ENCODE assay signal across 1 cellular context in genomic region chr9:129080608-129081387, GRCh38.
A peak's percentile ranks its signal among the peaks of the same experiment; 100 is the strongest.
TF ChIP-seq lines count a peak whose summit lies in the region.

A gene with protein sequence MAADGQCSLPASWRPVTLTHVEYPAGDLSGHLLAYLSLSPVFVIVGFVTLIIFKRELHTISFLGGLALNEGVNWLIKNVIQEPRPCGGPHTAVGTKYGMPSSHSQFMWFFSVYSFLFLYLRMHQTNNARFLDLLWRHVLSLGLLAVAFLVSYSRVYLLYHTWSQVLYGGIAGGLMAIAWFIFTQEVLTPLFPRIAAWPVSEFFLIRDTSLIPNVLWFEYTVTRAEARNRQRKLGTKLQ (plus strand): TSS chr9:129081111. CDS start chr9:129081132, 21 bp downstream.

TF ChIP-seq in GM12878, 131 proteins besides CTCF, POLR2A, EP300 and RAD21 (continued from another document and continues in another):
- TF ChIP-seq, protein P1, sequence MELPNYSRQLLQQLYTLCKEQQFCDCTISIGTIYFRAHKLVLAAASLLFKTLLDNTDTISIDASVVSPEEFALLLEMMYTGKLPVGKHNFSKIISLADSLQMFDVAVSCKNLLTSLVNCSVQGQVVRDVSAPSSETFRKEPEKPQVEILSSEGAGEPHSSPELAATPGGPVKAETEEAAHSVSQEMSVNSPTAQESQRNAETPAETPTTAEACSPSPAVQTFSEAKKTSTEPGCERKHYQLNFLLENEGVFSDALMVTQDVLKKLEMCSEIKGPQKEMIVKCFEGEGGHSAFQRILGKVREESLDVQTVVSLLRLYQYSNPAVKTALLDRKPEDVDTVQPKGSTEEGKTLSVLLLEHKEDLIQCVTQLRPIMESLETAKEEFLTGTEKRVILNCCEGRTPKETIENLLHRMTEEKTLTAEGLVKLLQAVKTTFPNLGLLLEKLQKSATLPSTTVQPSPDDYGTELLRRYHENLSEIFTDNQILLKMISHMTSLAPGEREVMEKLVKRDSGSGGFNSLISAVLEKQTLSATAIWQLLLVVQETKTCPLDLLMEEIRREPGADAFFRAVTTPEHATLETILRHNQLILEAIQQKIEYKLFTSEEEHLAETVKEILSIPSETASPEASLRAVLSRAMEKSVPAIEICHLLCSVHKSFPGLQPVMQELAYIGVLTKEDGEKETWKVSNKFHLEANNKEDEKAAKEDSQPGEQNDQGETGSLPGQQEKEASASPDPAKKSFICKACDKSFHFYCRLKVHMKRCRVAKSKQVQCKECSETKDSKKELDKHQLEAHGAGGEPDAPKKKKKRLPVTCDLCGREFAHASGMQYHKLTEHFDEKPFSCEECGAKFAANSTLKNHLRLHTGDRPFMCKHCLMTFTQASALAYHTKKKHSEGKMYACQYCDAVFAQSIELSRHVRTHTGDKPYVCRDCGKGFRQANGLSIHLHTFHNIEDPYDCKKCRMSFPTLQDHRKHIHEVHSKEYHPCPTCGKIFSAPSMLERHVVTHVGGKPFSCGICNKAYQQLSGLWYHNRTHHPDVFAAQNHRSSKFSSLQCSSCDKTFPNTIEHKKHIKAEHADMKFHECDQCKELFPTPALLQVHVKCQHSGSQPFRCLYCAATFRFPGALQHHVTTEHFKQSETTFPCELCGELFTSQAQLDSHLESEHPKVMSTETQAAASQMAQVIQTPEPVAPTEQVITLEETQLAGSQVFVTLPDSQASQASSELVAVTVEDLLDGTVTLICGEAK (IDR thresholded peaks at IDR 0.05; ENCODE audit: borderline replicate concordance), result peak; percentile 64; the same call in 1 of the 2 replicates
- TF ChIP-seq EZH2 (IDR thresholded peaks at IDR 0.05; ENCODE audit: borderline replicate concordance, control insufficient read depth, low read depth, low read length) (no peak), BHLHE40 (IDR thresholded peaks at IDR 0.05; ENCODE audit: borderline replicate concordance in 1 of 2, low read depth in 2 of 2, low read length in 1 of 2) (no peak), CUX1 (IDR thresholded peaks at IDR 0.05; ENCODE audit: insufficient replicate concordance, low read depth, low read length) (no peak), SIN3A (IDR thresholded peaks at IDR 0.05; ENCODE audit: low read depth, low read length) (peak; percentile 98), ATF3 (IDR thresholded peaks at IDR 0.05; ENCODE audit: borderline replicate concordance, extremely low read depth, low read depth, low read length) (peak; percentile 48; the same call in 1 of the 2 replicates), NR2C1 (IDR thresholded peaks at IDR 0.05) (peak; percentile 25; the same call in 1 of the 2 replicates), TAF1 (IDR thresholded peaks at IDR 0.05; ENCODE audit: borderline replicate concordance, low read depth, low read length) (peak; percentile 70; the same call in 1 of the 2 replicates), MAX (IDR thresholded peaks at IDR 0.05; ENCODE audit: low read depth, low read length) (peak; percentile 22; the same call in 1 of the 2 replicates), NBN (IDR thresholded peaks at IDR 0.05) (0 out of 2 replicates have a peak, but pooled peaks have one; percentile 20), TBL1XR1 (IDR thresholded peaks at IDR 0.05; ENCODE audit: low read depth, low read length) (no peak), NKRF (conservative IDR thresholded peaks at IDR 0.05) (peak; percentile 99), SMARCA5 (IDR thresholded peaks at IDR 0.05) (no peak), SMAD5 (IDR thresholded peaks at IDR 0.05; ENCODE audit: low read depth) (peak; percentile 42; the same call in 1 of the 2 replicates), POLR2AphosphoS2 (IDR thresholded peaks at IDR 0.05; ENCODE audit: low read depth, low read length) (peak; percentile 79; the same call in 1 of the 2 replicates), SMAD1 (IDR thresholded peaks at IDR 0.05; ENCODE audit: low read depth, partially characterized antibody) (no peak), EGR1 (IDR thresholded peaks at IDR 0.05; ENCODE audit: borderline replicate concordance in 1 of 2, low read depth in 2 of 2, low read length in 2 of 2) (0 out of 3 replicates have a peak, but pooled peaks of 1 of the 2 experiments have one; percentile 1), RELA (IDR thresholded peaks at IDR 0.05; ENCODE audit: borderline replicate concordance, partially characterized antibody) (peak; percentile 40), SUPT20H (IDR thresholded peaks at IDR 0.05; ENCODE audit: borderline replicate concordance, control insufficient read depth, low read depth, low read length) (no peak), HDAC6 (IDR thresholded peaks at IDR 0.05; ENCODE audit: unreplicated experiment) (no peak), RFX5 (IDR thresholded peaks at IDR 0.05; ENCODE audit: low read depth, low read length) (peak; percentile 94), TCF12 (IDR thresholded peaks at IDR 0.05; ENCODE audit: low read depth, low read length) (no peak), ZZZ3 (IDR thresholded peaks at IDR 0.05; ENCODE audit: control insufficient read depth, insufficient read length, low read depth) (no peak), JUND (IDR thresholded peaks at IDR 0.05; ENCODE audit: low read depth, low read length) (no peak), CEBPB (IDR thresholded peaks at IDR 0.05; ENCODE audit: borderline replicate concordance in 1 of 2, low read depth in 2 of 2, low read length in 2 of 2) (no peak), CREM (IDR thresholded peaks at IDR 0.05; ENCODE audit: low read depth) (peak; percentile 71), DPF2 (IDR thresholded peaks at IDR 0.05) (no peak; the same call in 1 of the 2 replicates), TARDBP (IDR thresholded peaks at IDR 0.05; ENCODE audit: borderline replicate concordance) (peak; percentile 65)
- TF ChIP-seq, protein P2, sequence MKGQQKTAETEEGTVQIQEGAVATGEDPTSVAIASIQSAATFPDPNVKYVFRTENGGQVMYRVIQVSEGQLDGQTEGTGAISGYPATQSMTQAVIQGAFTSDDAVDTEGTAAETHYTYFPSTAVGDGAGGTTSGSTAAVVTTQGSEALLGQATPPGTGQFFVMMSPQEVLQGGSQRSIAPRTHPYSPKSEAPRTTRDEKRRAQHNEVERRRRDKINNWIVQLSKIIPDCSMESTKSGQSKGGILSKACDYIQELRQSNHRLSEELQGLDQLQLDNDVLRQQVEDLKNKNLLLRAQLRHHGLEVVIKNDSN (IDR thresholded peaks at IDR 0.05; ENCODE audit: borderline replicate concordance, extremely low read length, insufficient read depth, low read depth, low read length), result peak; percentile 7
- TF ChIP-seq, protein P3, sequence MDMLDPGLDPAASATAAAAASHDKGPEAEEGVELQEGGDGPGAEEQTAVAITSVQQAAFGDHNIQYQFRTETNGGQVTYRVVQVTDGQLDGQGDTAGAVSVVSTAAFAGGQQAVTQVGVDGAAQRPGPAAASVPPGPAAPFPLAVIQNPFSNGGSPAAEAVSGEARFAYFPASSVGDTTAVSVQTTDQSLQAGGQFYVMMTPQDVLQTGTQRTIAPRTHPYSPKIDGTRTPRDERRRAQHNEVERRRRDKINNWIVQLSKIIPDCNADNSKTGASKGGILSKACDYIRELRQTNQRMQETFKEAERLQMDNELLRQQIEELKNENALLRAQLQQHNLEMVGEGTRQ (IDR thresholded peaks at IDR 0.05; ENCODE audit: borderline replicate concordance, low read depth, low read length), result no peak; the same call in 1 of the 2 replicates
- TF ChIP-seq, protein P4, sequence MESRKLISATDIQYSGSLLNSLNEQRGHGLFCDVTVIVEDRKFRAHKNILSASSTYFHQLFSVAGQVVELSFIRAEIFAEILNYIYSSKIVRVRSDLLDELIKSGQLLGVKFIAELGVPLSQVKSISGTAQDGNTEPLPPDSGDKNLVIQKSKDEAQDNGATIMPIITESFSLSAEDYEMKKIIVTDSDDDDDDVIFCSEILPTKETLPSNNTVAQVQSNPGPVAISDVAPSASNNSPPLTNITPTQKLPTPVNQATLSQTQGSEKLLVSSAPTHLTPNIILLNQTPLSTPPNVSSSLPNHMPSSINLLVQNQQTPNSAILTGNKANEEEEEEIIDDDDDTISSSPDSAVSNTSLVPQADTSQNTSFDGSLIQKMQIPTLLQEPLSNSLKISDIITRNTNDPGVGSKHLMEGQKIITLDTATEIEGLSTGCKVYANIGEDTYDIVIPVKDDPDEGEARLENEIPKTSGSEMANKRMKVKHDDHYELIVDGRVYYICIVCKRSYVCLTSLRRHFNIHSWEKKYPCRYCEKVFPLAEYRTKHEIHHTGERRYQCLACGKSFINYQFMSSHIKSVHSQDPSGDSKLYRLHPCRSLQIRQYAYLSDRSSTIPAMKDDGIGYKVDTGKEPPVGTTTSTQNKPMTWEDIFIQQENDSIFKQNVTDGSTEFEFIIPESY (IDR thresholded peaks at IDR 0.05), result peak; percentile 30; the same call in 1 of the 2 replicates
- TF ChIP-seq, protein P5, sequence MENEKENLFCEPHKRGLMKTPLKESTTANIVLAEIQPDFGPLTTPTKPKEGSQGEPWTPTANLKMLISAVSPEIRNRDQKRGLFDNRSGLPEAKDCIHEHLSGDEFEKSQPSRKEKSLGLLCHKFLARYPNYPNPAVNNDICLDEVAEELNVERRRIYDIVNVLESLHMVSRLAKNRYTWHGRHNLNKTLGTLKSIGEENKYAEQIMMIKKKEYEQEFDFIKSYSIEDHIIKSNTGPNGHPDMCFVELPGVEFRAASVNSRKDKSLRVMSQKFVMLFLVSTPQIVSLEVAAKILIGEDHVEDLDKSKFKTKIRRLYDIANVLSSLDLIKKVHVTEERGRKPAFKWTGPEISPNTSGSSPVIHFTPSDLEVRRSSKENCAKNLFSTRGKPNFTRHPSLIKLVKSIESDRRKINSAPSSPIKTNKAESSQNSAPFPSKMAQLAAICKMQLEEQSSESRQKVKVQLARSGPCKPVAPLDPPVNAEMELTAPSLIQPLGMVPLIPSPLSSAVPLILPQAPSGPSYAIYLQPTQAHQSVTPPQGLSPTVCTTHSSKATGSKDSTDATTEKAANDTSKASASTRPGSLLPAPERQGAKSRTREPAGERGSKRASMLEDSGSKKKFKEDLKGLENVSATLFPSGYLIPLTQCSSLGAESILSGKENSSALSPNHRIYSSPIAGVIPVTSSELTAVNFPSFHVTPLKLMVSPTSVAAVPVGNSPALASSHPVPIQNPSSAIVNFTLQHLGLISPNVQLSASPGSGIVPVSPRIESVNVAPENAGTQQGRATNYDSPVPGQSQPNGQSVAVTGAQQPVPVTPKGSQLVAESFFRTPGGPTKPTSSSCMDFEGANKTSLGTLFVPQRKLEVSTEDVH (IDR thresholded peaks at IDR 0.05; ENCODE audit: low read depth, partially characterized antibody), result no peak
